In genomic region chr7:75779516-75779915, GRCh38 we compare ENCODE assay signal across 10 cellular contexts. TPM values are rescaled to one million over a fixed set of nuclear protein-coding genes. Genes with fewer than 3 reads are reported as not detected.
"Had no signal": no experiment of that assay in that cellular context is flagged by ENCODE, and none has a peak within 500 bp of the region (broad histone marks: within the 10 kb centered on the region; RNA-seq: fewer than 3 reads in every experiment).

No MANE protein-coding gene starts in this region.

RNA-seq across cellular contexts. Expression of gene CCL26, which starts 7.5 kb away (rescaled TPM):
- total RNA-seq: activated CD8-positive, alpha-beta T cell treated with anti-CD3 and anti-CD28 coated beads, Interleukin-2, amount 10 ng/mL, durations not matched to agents 7 days and 5 days; activated naive CD8-positive, alpha-beta T cell treated with anti-CD3 and anti-CD28 coated beads, Interleukin-2, amount 10 ng/mL, durations not matched to agents 7 days and 5 days; chondrocyte; dermis microvascular lymphatic vessel endothelial cell; naive thymus-derived CD8-positive, alpha-beta T cell; T-helper 1 cell treated with Interleukin-12 subunit alpha and Interleukin-12 subunit beta and Interleukin-4 antibody, amounts not matched to agents 30 ng/mL and 1 ng/mL, for 36 hours; transverse colon had no signal
- polyA plus RNA-seq: naive thymus-derived CD8-positive, alpha-beta T cell had no signal

RNA-seq across cellular contexts. Expression of gene CCL24, which starts 34.1 kb away (rescaled TPM):
- total RNA-seq: activated CD8-positive, alpha-beta T cell treated with anti-CD3 and anti-CD28 coated beads, Interleukin-2, amount 10 ng/mL, durations not matched to agents 7 days and 5 days; activated naive CD8-positive, alpha-beta T cell treated with anti-CD3 and anti-CD28 coated beads, Interleukin-2, amount 10 ng/mL, durations not matched to agents 7 days and 5 days; chondrocyte; dermis microvascular lymphatic vessel endothelial cell; kidney; left ventricle myocardium inferior; naive thymus-derived CD8-positive, alpha-beta T cell; right atrium auricular region; T-helper 1 cell treated with Interleukin-12 subunit alpha and Interleukin-12 subunit beta and Interleukin-4 antibody, amounts not matched to agents 30 ng/mL and 1 ng/mL, for 36 hours had no signal
- polyA plus RNA-seq: naive thymus-derived CD8-positive, alpha-beta T cell had no signal
